Comparison of ENCODE assay signal across 30 cellular contexts in genomic region chr4:173440888-173441287, GRCh38. TPM values are rescaled to one million over a fixed set of nuclear protein-coding genes. Genes with fewer than 3 reads are reported as not detected.
"Had no signal": no experiment of that assay in that cellular context is flagged by ENCODE, and none has a peak within 500 bp of the region (broad histone marks: within the 10 kb centered on the region; RNA-seq: fewer than 3 reads in every experiment).

No MANE protein-coding gene starts in this region.

- ATAC-seq: activated CD8-positive, alpha-beta memory T cell treated with anti-CD3 and anti-CD28 coated beads, Interleukin-2, amount 10 ng/mL, durations not matched to agents 7 days and 5 days; body of pancreas; PC-3; SK-N-SH treated with all-trans-retinoic acid at 6 μM for 48 hours; T-helper 17 cell had no signal

- H3K27me3 Mint-ChIP-seq: activated CD8-positive, alpha-beta memory T cell treated with anti-CD3 and anti-CD28 coated beads, Interleukin-2, amount 10 ng/mL, durations not matched to agents 7 days and 5 days; T-cell; T-helper 17 cell had no signal

- DNase-seq: activated CD4-positive, alpha-beta T cell treated with anti-CD3 and anti-CD28 coated beads, Interleukin-2, amount 50 U/mL, for 4 hours; activated CD4-positive, CD25-positive, alpha-beta regulatory T cell; activated CD8-positive, alpha-beta memory T cell treated with anti-CD3 and anti-CD28 coated beads for 24 hours; activated CD8-positive, alpha-beta memory T cell treated with anti-CD3 and anti-CD28 coated beads, Interleukin-2, amount 10 ng/mL, durations not matched to agents 7 days and 5 days; activated CD8-positive, alpha-beta memory T cell treated with anti-CD3 and anti-CD28 coated beads, Interleukin-2, amount 50 U/mL, for 48 hours; activated gamma-delta T cell treated with Interleukin-2 at 50 U/mL for 16 hours; adrenal gland; body of pancreas; Kasumi-1; KG1; MM.1S; MV-4-11; NCI-H1092; NCI-H1436 treated with DMSO at 0.1 percent for 48 hours; NCI-H1694 treated with DMSO at 0.1 percent for 48 hours; NCI-H2029; NCI-H345; NCI-H524 treated with DMSO at 0.1 percent for 48 hours; NK-92 treated with Interleukin-12 subunit alpha and Interleukin-12 subunit beta, amount 100 ng/mL, for 24 hours; PC-3; Peyer's patch; RPMI8226; SIG-M5; T-cell; T-helper 17 cell; T1000; WERI-Rb-1 had no signal

- H3K36me3 Mint-ChIP-seq: activated naive CD4-positive, alpha-beta T cell treated with anti-CD3 and anti-CD28 coated beads, Interleukin-2, amount 50 U/mL, for 24 hours had no signal

- H3K9me3 Mint-ChIP-seq: activated naive CD4-positive, alpha-beta T cell treated with anti-CD3 and anti-CD28 coated beads, Interleukin-2, amount 50 U/mL, for 24 hours had no signal

- H3K4me3 Mint-ChIP-seq: activated CD8-positive, alpha-beta memory T cell treated with anti-CD3 and anti-CD28 coated beads, Interleukin-2, amount 10 ng/mL, durations not matched to agents 7 days and 5 days; activated naive CD4-positive, alpha-beta T cell treated with anti-CD3 and anti-CD28 coated beads, Interleukin-2, amount 50 U/mL, for 24 hours; T-cell had no signal

- H3K4me1 Mint-ChIP-seq: activated CD8-positive, alpha-beta memory T cell treated with anti-CD3 and anti-CD28 coated beads, Interleukin-2, amount 10 ng/mL, durations not matched to agents 7 days and 5 days had no signal

- H3K27ac Mint-ChIP-seq: activated CD8-positive, alpha-beta memory T cell treated with anti-CD3 and anti-CD28 coated beads, Interleukin-2, amount 10 ng/mL, durations not matched to agents 7 days and 5 days; activated naive CD4-positive, alpha-beta T cell treated with anti-CD3 and anti-CD28 coated beads, Interleukin-2, amount 50 U/mL, for 24 hours; T-helper 17 cell had no signal

RNA-seq across cellular contexts. Expression of gene SCRG1, which starts 42.0 kb away (rescaled TPM):
- total RNA-seq: activated CD8-positive, alpha-beta memory T cell treated with anti-CD3 and anti-CD28 coated beads, Interleukin-2, amount 10 ng/mL, durations not matched to agents 7 days and 5 days; body of pancreas; NCI-H460; PC-3; Peyer's patch; T-cell; T-helper 17 cell had no signal
